In the genomic region with DNA sequence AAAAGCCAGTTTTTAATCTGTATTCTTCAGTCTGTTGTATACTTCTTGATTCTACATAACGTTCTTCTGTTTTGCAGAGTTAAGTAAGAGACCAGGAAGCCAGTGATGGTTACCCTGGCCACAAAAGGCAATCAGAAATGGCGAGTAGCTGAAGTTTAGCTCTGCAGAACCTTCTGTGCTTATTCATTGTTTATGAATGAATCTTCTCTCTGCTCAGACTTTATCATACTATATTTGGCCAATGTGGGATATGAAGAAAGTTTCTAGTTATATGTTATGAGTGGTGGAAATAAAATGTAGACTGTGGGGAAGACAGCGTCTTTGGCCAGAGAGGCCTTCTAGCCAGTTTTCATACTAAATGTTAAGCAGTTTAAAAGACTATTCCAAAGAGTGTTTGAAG, we compare ENCODE assay signal across 19 cellular contexts.
DNase-seq lines count a peak whose midpoint lies in the region; FAIRE-seq and TF ChIP-seq lines count a peak whose summit lies in the region.
"Had no signal": no experiment of that assay in that cellular context is flagged by ENCODE, and none has a peak within 500 bp of the region (broad histone marks: within the 10 kb centered on the region; RNA-seq: fewer than 3 reads in every experiment).

No MANE protein-coding gene starts in this region.

- no peak overlapping the region for H3K4me3 ChIP-seq in astrocyte (ENCODE audit: insufficient read depth, low read depth, low read length)
- H3K4me3 ChIP-seq in osteoblast (ENCODE audit: insufficient read depth, low read length): no peak overlapping the region
- H3K4me3 ChIP-seq in transverse colon: no peak overlapping the region
- H3K4me3 ChIP-seq: K562, Peyer's patch had no signal

- in situ Hi-C loops in transverse colon (cut with MboI; ENCODE audit: low pct_ligation_motif_present in 1 of 4, low pct_unique_long_range_greater_than_20kb in 1 of 4, low sequenced_read_pairs in 3 of 4): no loop called here

- 72 to 80% methylated on average over 3 of the region's 3 CpGs for WGBS in transverse colon (ENCODE audit: low coverage in 1 of 2), 2 donors

- DNase-seq in GM03348 (ENCODE audit: low spot score): peak; percentile 34
- peak; percentile 54 for DNase-seq in astrocyte (ENCODE audit: low read depth)
- peak; percentile 84 for DNase-seq in osteoblast (ENCODE audit: insufficient read length, low spot score, missing footprints)
- DNase-seq in transverse colon: no peak
- DNase-seq in T-helper 2 cell treated with Interferon-gamma antibody and Interleukin-4, amounts not matched to agents 5 μg/mL and 100 μg/mL, for 36 hours (ENCODE audit: low spot score): no peak
- no peak for DNase-seq in H4 (ENCODE audit: low spot score)
- no peak for DNase-seq in COLO668 (lab: John Stamatoyannopoulos, UW; ENCODE audit: unreplicated experiment)
- DNase-seq: ACHN, H9, NCI-H1092, NCI-H1436, NCI-H187 treated with DMSO at 0.1 percent for 48 hours, NCI-H226, NCI-H510A treated with DMSO at 0.1 percent for 48 hours, NCI-H82, Peyer's patch had no signal

- H3K36me3 Mint-ChIP-seq in astrocyte (ENCODE audit: low read depth, unreplicated experiment): peaks cover 26% of the 10 kb centered on the region
- peaks cover 47% of the 10 kb centered on the region for H3K36me3 Mint-ChIP-seq in T-helper 2 cell treated with Interferon-gamma antibody and Interleukin-4, amounts not matched to agents 5 μg/mL and 100 μg/mL, for 36 hours (ENCODE audit: low read depth)

- no peaks in the 10 kb centered on the region for H3K9me3 ChIP-seq in astrocyte (ENCODE audit: insufficient read depth, low read depth, low read length)
- H3K9me3 ChIP-seq in osteoblast (ENCODE audit: low read depth, low read length): no peaks in the 10 kb centered on the region
- H3K9me3 ChIP-seq in transverse colon: no peaks in the 10 kb centered on the region
- H3K9me3 ChIP-seq: Peyer's patch had no signal

- H3K79me2 ChIP-seq in astrocyte (ENCODE audit: insufficient read depth, low read length): no peaks in the 10 kb centered on the region
- peaks cover 38% of the 10 kb centered on the region for H3K79me2 ChIP-seq in osteoblast (ENCODE audit: insufficient read depth, low read length)

- no peak overlapping the region for H3K4me3 Mint-ChIP-seq in astrocyte (ENCODE audit: unreplicated experiment)
- no peak overlapping the region for H3K4me3 Mint-ChIP-seq in T-helper 2 cell treated with Interferon-gamma antibody and Interleukin-4, amounts not matched to agents 5 μg/mL and 100 μg/mL, for 36 hours
- H3K4me3 Mint-ChIP-seq: B cell, CD14-positive monocyte, H9 had no signal

- H3K4me1 ChIP-seq in astrocyte (ENCODE audit: insufficient read depth, low read length) (no peaks in the 10 kb centered on the region), osteoblast (ENCODE audit: insufficient read depth, low read length) (peaks cover 37% of the 10 kb centered on the region), transverse colon (no peaks in the 10 kb centered on the region)
- H3K4me1 ChIP-seq: Peyer's patch had no signal

- no peak for TF ChIP-seq EP300 in transverse colon (IDR thresholded peaks at IDR 0.05; ENCODE audit: low read depth)

- H3K27ac ChIP-seq in astrocyte (ENCODE audit: low read depth, low read length) (no peak overlapping the region), osteoblast (ENCODE audit: low read depth, low read length) (peak overlapping the region; percentile 73), transverse colon (peak overlapping the region in 3 of 4 donors; percentile 11 to 52 (median 32))
- H3K27ac ChIP-seq: Peyer's patch had no signal

- H3K9ac ChIP-seq in astrocyte (ENCODE audit: low read length): no peak overlapping the region

- H3K9me3 Mint-ChIP-seq in astrocyte (ENCODE audit: unreplicated experiment): peaks cover 6% of the 10 kb centered on the region
- H3K9me3 Mint-ChIP-seq in T-helper 2 cell treated with Interferon-gamma antibody and Interleukin-4, amounts not matched to agents 5 μg/mL and 100 μg/mL, for 36 hours: no peaks in the 10 kb centered on the region

- H4K20me1 ChIP-seq in astrocyte (ENCODE audit: insufficient read depth, low read length) (no peaks in the 10 kb centered on the region), osteoblast (ENCODE audit: insufficient read depth, low read length) (no peaks in the 10 kb centered on the region)

- H3K4me1 Mint-ChIP-seq in astrocyte (ENCODE audit: low read depth, unreplicated experiment): peaks cover 5% of the 10 kb centered on the region
- H3K4me1 Mint-ChIP-seq in T-helper 2 cell treated with Interferon-gamma antibody and Interleukin-4, amounts not matched to agents 5 μg/mL and 100 μg/mL, for 36 hours (ENCODE audit: low read depth): peaks cover 10% of the 10 kb centered on the region
- H3K4me1 Mint-ChIP-seq: B cell, CD14-positive monocyte had no signal

- H3K36me3 ChIP-seq in astrocyte (ENCODE audit: insufficient read depth, low read length): peaks cover 5% of the 10 kb centered on the region
- H3K36me3 ChIP-seq in osteoblast (ENCODE audit: insufficient read depth, low read length): peaks cover 25% of the 10 kb centered on the region
- H3K36me3 ChIP-seq in transverse colon: no peaks in the 10 kb centered on the region

- H3K27ac Mint-ChIP-seq in astrocyte (ENCODE audit: unreplicated experiment): no peak overlapping the region
- no peak overlapping the region for H3K27ac Mint-ChIP-seq in T-helper 2 cell treated with Interferon-gamma antibody and Interleukin-4, amounts not matched to agents 5 μg/mL and 100 μg/mL, for 36 hours
- H3K27ac Mint-ChIP-seq: B cell, H9 had no signal

- intact Hi-C loops in transverse colon (cut with DNase I; ENCODE audit: low total_unique reads): no loop called here

- no peaks in the 10 kb centered on the region for H3K27me3 Mint-ChIP-seq in astrocyte (ENCODE audit: low read depth, unreplicated experiment)
- H3K27me3 Mint-ChIP-seq in T-helper 2 cell treated with Interferon-gamma antibody and Interleukin-4, amounts not matched to agents 5 μg/mL and 100 μg/mL, for 36 hours (ENCODE audit: low read depth): no peaks in the 10 kb centered on the region
- H3K27me3 Mint-ChIP-seq: B cell had no signal

- H3K27me3 ChIP-seq in astrocyte (ENCODE audit: insufficient read depth, low read length) (no peaks in the 10 kb centered on the region), osteoblast (ENCODE audit: insufficient read depth, low read length) (no peaks in the 10 kb centered on the region), transverse colon (no peaks in the 10 kb centered on the region)
- H3K27me3 ChIP-seq: Peyer's patch had no signal

- no peak for FAIRE-seq in astrocyte (lab: Jason Lieb, UNC)
- FAIRE-seq: K562 had no signal

- TF ChIP-seq CTCF in astrocyte (IDR thresholded peaks at IDR 0.05; ENCODE audit: insufficient read depth, low read depth, low read length) (no peak), osteoblast (IDR thresholded peaks at IDR 0.05; ENCODE audit: extremely low read depth, low read depth, low read length) (no peak), transverse colon (IDR thresholded peaks at IDR 0.05) (no peak)

- no peak overlapping the region for H2AFZ ChIP-seq in astrocyte (ENCODE audit: low read depth, low read length)
- H2AFZ ChIP-seq in osteoblast (ENCODE audit: low read length): no peak overlapping the region

- no peak for TF ChIP-seq POLR2A in transverse colon (IDR thresholded peaks at IDR 0.05)

- H3K4me2 ChIP-seq in astrocyte (ENCODE audit: low read length) (no peak overlapping the region), osteoblast (ENCODE audit: insufficient read depth, low read length) (peak overlapping the region; percentile 1)

Comparison
In these comparisons a context has a peak if more than half of its experiments do, and no peak if none do; other contexts are left out.
1. DNase-seq: peak in GM03348 (single experiment), astrocyte (single experiment) and osteoblast (single experiment); none in transverse colon (single experiment), T-helper 2 cell treated with Interferon-gamma antibody and Interleukin-4, amounts not matched to agents 5 μg/mL and 100 μg/mL, for 36 hours (single experiment), H4 (single experiment) and COLO668 (single experiment).